In the genomic region with DNA sequence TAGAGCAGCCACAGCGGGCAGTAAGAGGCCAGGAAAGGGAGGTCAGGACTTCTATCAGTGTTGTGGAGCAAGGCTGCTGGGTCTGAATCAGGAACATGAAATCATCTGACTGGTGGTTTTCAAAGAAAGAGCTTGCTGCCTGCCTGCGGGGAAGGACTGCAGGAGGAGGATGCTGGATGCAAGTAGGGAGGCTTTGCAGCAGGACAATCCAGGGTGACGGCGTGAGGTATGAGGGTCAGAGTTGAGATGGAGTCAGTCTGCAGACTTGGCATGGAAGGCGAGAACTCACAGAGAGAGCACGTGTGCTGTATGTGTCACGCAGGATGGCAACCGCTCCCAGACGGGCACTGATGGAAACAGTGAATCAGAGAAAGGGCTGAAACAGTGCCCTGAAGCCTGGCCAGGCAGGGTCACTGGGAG, we compare ENCODE assay signal across 12 cellular contexts. TPM values are rescaled to one million over a fixed set of nuclear protein-coding genes. Genes with fewer than 3 reads are reported as not detected.
DNase-seq lines count a peak whose midpoint lies in the region; ATAC-seq, FAIRE-seq and TF ChIP-seq lines count a peak whose summit lies in the region.
"Had no signal": no experiment of that assay in that cellular context is flagged by ENCODE, and none has a peak within 500 bp of the region (broad histone marks: within the 10 kb centered on the region; RNA-seq: fewer than 3 reads in every experiment).

No MANE protein-coding gene starts in this region.

- in situ Hi-C loops in K562 (cut with MboI) = no loop called here

- no peak for TF ChIP-seq RAD21 in K562 (CRISPR knock-in tag; conservative IDR thresholded peaks at IDR 0.05 in 1 of 2, IDR thresholded peaks at IDR 0.05 in 1 of 2)

- TF ChIP-seq POLR2A in K562 (conservative IDR thresholded peaks at IDR 0.05) (no peak), upper lobe of left lung (IDR thresholded peaks at IDR 0.05) (peak in 1 of 4 donors; percentile 61)

- H3K27me3 ChIP-seq in K562 (ENCODE audit: control insufficient read depth in 2 of 2, insufficient read depth in 2 of 2, low read length in 2 of 2) (no peaks in the 10 kb centered on the region), lower lobe of right lung (ENCODE audit: low read depth) (no peaks in the 10 kb centered on the region), upper lobe of left lung (no peaks in the 10 kb centered on the region), A673 (replicated peaks; ENCODE audit: insufficient read depth, low read depth, low read length, poor library complexity) (no peaks in the 10 kb centered on the region)

- H3K4me1 ChIP-seq in K562 (replicated peaks in 1 of 2; ENCODE audit: control insufficient read depth in 2 of 2, insufficient read depth in 2 of 2, low read length in 2 of 2) = peaks cover 56 to 96% of the 10 kb centered on the region in 2 experiments
- H3K4me1 ChIP-seq in lower lobe of right lung = peaks cover 77% of the 10 kb centered on the region
- H3K4me1 ChIP-seq in upper lobe of left lung = peaks cover 51 to 65% (median 59%) of the 10 kb centered on the region in 4 donors
- peaks cover 8% of the 10 kb centered on the region for H3K4me1 ChIP-seq in A673 (ENCODE audit: insufficient read depth, low read length, poor library complexity, severe bottlenecking)

- H3K4me3 ChIP-seq in K562 (no peak overlapping the region), lower lobe of right lung (no peak overlapping the region), upper lobe of left lung (no peak overlapping the region), A673 (ENCODE audit: low read depth, low read length, poor library complexity, severe bottlenecking) (no peak overlapping the region)
- H3K4me3 ChIP-seq: GM23338 had no signal

- no peaks in the 10 kb centered on the region for H3K9me3 Mint-ChIP-seq in activated CD4-positive, alpha-beta memory T cell treated with anti-CD3 and anti-CD28 coated beads, Interleukin-2, amount 10 ng/mL, durations not matched to agents 7 days and 5 days
- no peaks in the 10 kb centered on the region for H3K9me3 Mint-ChIP-seq in activated CD4-positive, alpha-beta memory T cell treated with anti-CD3 and anti-CD28 coated beads for 36 hours
- H3K9me3 Mint-ChIP-seq: activated naive CD4-positive, alpha-beta T cell treated with anti-CD3 and anti-CD28 coated beads, Interleukin-2, amount 50 U/mL, for 24 hours had no signal

- DNase-seq in activated CD4-positive, alpha-beta memory T cell treated with anti-CD3 and anti-CD28 coated beads, Interleukin-2, amount 10 ng/mL, durations not matched to agents 7 days and 5 days = no peak
- DNase-seq in activated CD4-positive, alpha-beta memory T cell treated with anti-CD3 and anti-CD28 coated beads for 36 hours = no peak
- DNase-seq in K562 (ENCODE audit: extremely low read depth in 1 of 4, low spot score in 3 of 4) = no peak
- no peak for DNase-seq in lower lobe of right lung
- DNase-seq in upper lobe of left lung = peak in 1 of 2 donors; percentile 47
- no peak for DNase-seq in NCI-H345 treated with DMSO at 0.1 percent for 48 hours (lab: John Stamatoyannopoulos, UW; ENCODE audit: unreplicated experiment)
- no peak for DNase-seq in A673 (ENCODE audit: low spot score)
- DNase-seq in NCI-H69 (lab: John Stamatoyannopoulos, UW) = no peak
- DNase-seq: ACHN had no signal

- H3K9me1 ChIP-seq in K562 (ENCODE audit: control insufficient read depth, insufficient read depth, low read length) = no peaks in the 10 kb centered on the region

- ATAC-seq in K562 = no peak
- ATAC-seq in lower lobe of right lung = peak; percentile 3 to 18
- peak in 1 of 2 donors; percentile 2 for ATAC-seq in upper lobe of left lung (ENCODE audit: low FRiP score in 2 of 2)
- ATAC-seq: GM23338 had no signal

- peaks cover 19% of the 10 kb centered on the region for H3K79me2 ChIP-seq in K562 (ENCODE audit: control insufficient read depth, insufficient read depth, low read length)

- peak overlapping the region in 1 of 2 experiments; percentile 66; a peak in 2 of 4 replicates for H3K9ac ChIP-seq in K562 (ENCODE audit: insufficient read depth in 1 of 2, low read depth in 2 of 2, low read length in 2 of 2)

- H4K20me1 ChIP-seq in K562 (replicated peaks; ENCODE audit: control insufficient read depth, insufficient read depth, low read length) = no peaks in the 10 kb centered on the region

- H3K36me3 ChIP-seq in K562 (ENCODE audit: control insufficient read depth, insufficient read depth, low read length) = no peaks in the 10 kb centered on the region; the same call in 2 of the 3 replicates
- H3K36me3 ChIP-seq in lower lobe of right lung = no peaks in the 10 kb centered on the region
- no peaks in the 10 kb centered on the region for H3K36me3 ChIP-seq in upper lobe of left lung
- H3K36me3 ChIP-seq in A673 (ENCODE audit: insufficient read depth, low read length, poor library complexity, severe bottlenecking) = no peaks in the 10 kb centered on the region

- POLR2A ChIA-PET in activated CD4-positive, alpha-beta memory T cell treated with anti-CD3 and anti-CD28 coated beads, Interleukin-2, amount 10 ng/mL, durations not matched to agents 7 days and 5 days (lab: Charles Lee) = interaction anchor here (1.4 kb wide), 1 partner anchor 59 kb away, joined by 4 read pairs; the partner anchor contains the start of gene CD93
- POLR2A ChIA-PET in activated CD4-positive, alpha-beta memory T cell treated with anti-CD3 and anti-CD28 coated beads for 36 hours (lab: Charles Lee) = no interaction called here
- POLR2A ChIA-PET in K562 (lab: Yijun Ruan, JAX) (interaction anchor here (0.8 to 5.9 kb wide), 3 partner anchors 8 to 94 kb away, joined by 3 to 35 read pairs (median 3); no protein-coding TSS in a partner anchor), A673 (lab: Charles Lee; ENCODE audit: low non-redundant PET) (no interaction called here)

- peaks cover 71% of the 10 kb centered on the region for H3K4me1 Mint-ChIP-seq in activated CD4-positive, alpha-beta memory T cell treated with anti-CD3 and anti-CD28 coated beads, Interleukin-2, amount 10 ng/mL, durations not matched to agents 7 days and 5 days
- H3K4me1 Mint-ChIP-seq in activated CD4-positive, alpha-beta memory T cell treated with anti-CD3 and anti-CD28 coated beads for 36 hours (ENCODE audit: low read depth) = peaks cover 28% of the 10 kb centered on the region
- H3K4me1 Mint-ChIP-seq: GM23338 had no signal

- H2AFZ ChIP-seq in K562 (ENCODE audit: low read depth, low read length) = peak overlapping the region; percentile 60
- H2AFZ ChIP-seq: GM23338 had no signal

- H3K4me2 ChIP-seq in K562 (ENCODE audit: insufficient read depth, low read length) = no peak overlapping the region
- H3K4me2 ChIP-seq: GM23338 had no signal

- BruUV-seq in K562 (replicated peaks; lab: Mats Ljungman, UMichigan) = no TSS peak
- no TSS peak for BruUV-seq in A673 (replicated peaks; lab: Mats Ljungman, UMichigan)

- H3K9me3 ChIP-seq in K562 (replicated peaks; ENCODE audit: control insufficient read depth, insufficient read depth, low read depth, low read length) (no peaks in the 10 kb centered on the region), lower lobe of right lung (no peaks in the 10 kb centered on the region), upper lobe of left lung (no peaks in the 10 kb centered on the region), A673 (ENCODE audit: low read depth, low read length, poor library complexity, severe bottlenecking) (no peaks in the 10 kb centered on the region)

- H3K27ac ChIP-seq in K562 (ENCODE audit: extremely low read depth, low read depth, low read length) = peak overlapping the region; percentile 31; the same call in 1 of the 3 replicates
- peak overlapping the region; percentile 31 for H3K27ac ChIP-seq in lower lobe of right lung
- peak overlapping the region; percentile 21 to 84 (median 66) for H3K27ac ChIP-seq in upper lobe of left lung
- no peak overlapping the region for H3K27ac ChIP-seq in A673 (ENCODE audit: low read depth, low read length, poor library complexity, severe bottlenecking)
- H3K27ac ChIP-seq: HL-60 had no signal

- WGBS in K562 (ENCODE audit: insufficient coverage, low coverage, missing lambda C conversion rate) = 86% methylated on average over 4 of the region's 9 CpGs
- 84% methylated on average over 9 of the region's 9 CpGs for WGBS in upper lobe of left lung, 2 donors

- no peak for FAIRE-seq in K562 (lab: Jason Lieb, UNC)

- TF ChIP-seq CTCF in K562 (IDR thresholded peaks at IDR 0.05 in 2 of 3, conservative IDR thresholded peaks at IDR 0.05 in 1 of 3; ENCODE audit: insufficient read depth in 2 of 3, low read depth in 1 of 3, low read length in 3 of 3) = no peak
- no peak for TF ChIP-seq CTCF in lower lobe of right lung (IDR thresholded peaks at IDR 0.05)
- no peak for TF ChIP-seq CTCF in upper lobe of left lung (IDR thresholded peaks at IDR 0.05)
- no peak for TF ChIP-seq CTCF in A673 (conservative IDR thresholded peaks at IDR 0.05; ENCODE audit: low read depth, low read length)

- CTCF ChIA-PET in activated CD4-positive, alpha-beta memory T cell treated with anti-CD3 and anti-CD28 coated beads, Interleukin-2, amount 10 ng/mL, durations not matched to agents 7 days and 5 days (lab: Charles Lee) = no interaction called here
- CTCF ChIA-PET in activated CD4-positive, alpha-beta memory T cell treated with anti-CD3 and anti-CD28 coated beads for 36 hours (lab: Charles Lee) = no interaction called here
- CTCF ChIA-PET in K562 (lab: Yijun Ruan, JAX; ENCODE audit: low intra/inter-chr PET ratio) = no interaction called here
- CTCF ChIA-PET in A673 (lab: Charles Lee) = no interaction called here

- no peak for TF ChIP-seq EP300 in K562 (IDR thresholded peaks at IDR 0.05; ENCODE audit: low read length)
- TF ChIP-seq EP300 in upper lobe of left lung (IDR thresholded peaks at IDR 0.05) = peak in 1 of 4 donors; percentile 84

- no peaks in the 10 kb centered on the region for H3K36me3 Mint-ChIP-seq in activated CD4-positive, alpha-beta memory T cell treated with anti-CD3 and anti-CD28 coated beads, Interleukin-2, amount 10 ng/mL, durations not matched to agents 7 days and 5 days (ENCODE audit: low read depth)
- H3K36me3 Mint-ChIP-seq in activated CD4-positive, alpha-beta memory T cell treated with anti-CD3 and anti-CD28 coated beads for 36 hours = no peaks in the 10 kb centered on the region
- H3K36me3 Mint-ChIP-seq: activated naive CD4-positive, alpha-beta T cell treated with anti-CD3 and anti-CD28 coated beads, Interleukin-2, amount 50 U/mL, for 24 hours had no signal

- peak overlapping the region; percentile 41 for H3K27ac Mint-ChIP-seq in activated CD4-positive, alpha-beta memory T cell treated with anti-CD3 and anti-CD28 coated beads, Interleukin-2, amount 10 ng/mL, durations not matched to agents 7 days and 5 days
- no peak overlapping the region for H3K27ac Mint-ChIP-seq in activated CD4-positive, alpha-beta memory T cell treated with anti-CD3 and anti-CD28 coated beads for 36 hours
- H3K27ac Mint-ChIP-seq: activated naive CD4-positive, alpha-beta T cell treated with anti-CD3 and anti-CD28 coated beads, Interleukin-2, amount 50 U/mL, for 24 hours; GM23338 had no signal

- intact Hi-C loops in activated CD4-positive, alpha-beta memory T cell treated with anti-CD3 and anti-CD28 coated beads for 36 hours (cut with micrococcal nuclease) = loop anchor here (5.0 to 10.0 kb wide), 4 partner anchors 58 to 350 kb away; partner anchors contain the start of genes CD93, CST8, NAPB and NXT1
- intact Hi-C loops in K562 (cut with micrococcal nuclease) = no loop called here
- intact Hi-C loops in lower lobe of right lung (cut with DNase I) = no loop called here
- intact Hi-C loops in A673 (cut with micrococcal nuclease; ENCODE audit: unreplicated experiment) = no loop called here

- no peak overlapping the region for H3K4me3 Mint-ChIP-seq in activated CD4-positive, alpha-beta memory T cell treated with anti-CD3 and anti-CD28 coated beads, Interleukin-2, amount 10 ng/mL, durations not matched to agents 7 days and 5 days
- no peak overlapping the region for H3K4me3 Mint-ChIP-seq in activated CD4-positive, alpha-beta memory T cell treated with anti-CD3 and anti-CD28 coated beads for 36 hours
- H3K4me3 Mint-ChIP-seq: activated naive CD4-positive, alpha-beta T cell treated with anti-CD3 and anti-CD28 coated beads, Interleukin-2, amount 50 U/mL, for 24 hours; GM23338 had no signal

- peaks cover 5% of the 10 kb centered on the region for H3K27me3 Mint-ChIP-seq in activated CD4-positive, alpha-beta memory T cell treated with anti-CD3 and anti-CD28 coated beads, Interleukin-2, amount 10 ng/mL, durations not matched to agents 7 days and 5 days
- H3K27me3 Mint-ChIP-seq in activated CD4-positive, alpha-beta memory T cell treated with anti-CD3 and anti-CD28 coated beads for 36 hours = peaks cover 5% of the 10 kb centered on the region
- H3K27me3 Mint-ChIP-seq: activated naive CD4-positive, alpha-beta T cell treated with anti-CD3 and anti-CD28 coated beads, Interleukin-2, amount 50 U/mL, for 24 hours had no signal

RNA-seq across cellular contexts. Expression of gene CD93, which starts 59.2 kb away (rescaled TPM):
- total RNA-seq in activated CD4-positive, alpha-beta memory T cell treated with anti-CD3 and anti-CD28 coated beads, Interleukin-2, amount 10 ng/mL, durations not matched to agents 7 days and 5 days = 1 to 10 TPM; 5.1 to 5.6 TPM
- 1 to 10 TPM; 1.8 to 1.9 TPM for total RNA-seq in activated CD4-positive, alpha-beta memory T cell treated with anti-CD3 and anti-CD28 coated beads for 36 hours
- 0.16 and 0.39 TPM in 2 replicates for total RNA-seq in K562 (2011; cell fraction: chromatin; rRNA removed; ENCODE audit: low replicate concordance)
- total RNA-seq in K562 (2011; cell fraction: nucleolus; rRNA removed) = 0.26 and 0.33 TPM in 2 replicates
- total RNA-seq in K562 (2011; cell fraction: nucleoplasm; rRNA removed) = 0.44 and 0.61 TPM in 2 replicates
- total RNA-seq in K562 (2014; rRNA removed) (0.05 and 0.12 TPM in 2 replicates), K562 (2014; rRNA removed; fragmentation: Illumina TruSeq; extraction: Trizol) (0.04 and 0.10 TPM in 2 replicates), K562 (2015; rRNA removed; fragmentation: Illumina TruSeq; extraction: Trizol) (0.04 TPM in 2 replicates), K562 (2021) (0.20 and 0.25 TPM in 2 replicates), lower lobe of right lung (99.7 TPM), upper lobe of left lung (100 to 1,000 TPM in 1 of 6 donors, 10 to 100 TPM in 5; 25.1 to 160 (median 68.8) TPM), A673 (2021) (0.06 TPM in 1 of 2 replicates, not detected in the other)
- polyA plus RNA-seq in K562 (2011; rRNA removed) (0.12 and 0.20 TPM in 2 replicates), K562 (2014; fragmentation: Illumina TruSeq; extraction: Trizol) (0.07 TPM in 2 replicates), K562 (2014; fragmentation: Nextera tagmentation; extraction: Ambion mirVana) (under 1 TPM; 0.03 TPM), K562 (2014; rRNA removed) (0.03 and 0.08 TPM in 2 replicates)
- polyA plus RNA-seq in K562 (2011; cell fraction: cytosol; rRNA removed) = 0.09 and 0.15 TPM in 2 replicates
- 0.17 and 0.21 TPM in 2 replicates for polyA plus RNA-seq in K562 (2011; cell fraction: nucleus; rRNA removed)
- 0.03 and 0.06 TPM in 2 replicates for polyA plus RNA-seq in K562 (2012)
- 0.21 and 0.42 TPM in 2 replicates for polyA minus RNA-seq in K562 (2011; rRNA and poly(A)+ RNA removed)
- polyA minus RNA-seq in K562 (2011; cell fraction: cytosol; rRNA and poly(A)+ RNA removed) = 0.27 and 0.29 TPM in 2 replicates
- under 0.01 and 0.13 TPM in 2 replicates for polyA minus RNA-seq in K562 (2011; cell fraction: nucleus; rRNA and poly(A)+ RNA removed)
- total RNA-seq: GM23338 had no signal

Comparison
In these comparisons a context has a peak if more than half of its experiments do, and no peak if none do; other contexts are left out.
1. POLR2A ChIA-PET loops: an anchor here in activated CD4-positive, alpha-beta memory T cell treated with anti-CD3 and anti-CD28 coated beads, Interleukin-2, amount 10 ng/mL, durations not matched to agents 7 days and 5 days (1.4 kb wide) and K562 (0.8 to 5.9 kb wide); none called in activated CD4-positive, alpha-beta memory T cell treated with anti-CD3 and anti-CD28 coated beads for 36 hours and A673.